In the genomic region with DNA sequence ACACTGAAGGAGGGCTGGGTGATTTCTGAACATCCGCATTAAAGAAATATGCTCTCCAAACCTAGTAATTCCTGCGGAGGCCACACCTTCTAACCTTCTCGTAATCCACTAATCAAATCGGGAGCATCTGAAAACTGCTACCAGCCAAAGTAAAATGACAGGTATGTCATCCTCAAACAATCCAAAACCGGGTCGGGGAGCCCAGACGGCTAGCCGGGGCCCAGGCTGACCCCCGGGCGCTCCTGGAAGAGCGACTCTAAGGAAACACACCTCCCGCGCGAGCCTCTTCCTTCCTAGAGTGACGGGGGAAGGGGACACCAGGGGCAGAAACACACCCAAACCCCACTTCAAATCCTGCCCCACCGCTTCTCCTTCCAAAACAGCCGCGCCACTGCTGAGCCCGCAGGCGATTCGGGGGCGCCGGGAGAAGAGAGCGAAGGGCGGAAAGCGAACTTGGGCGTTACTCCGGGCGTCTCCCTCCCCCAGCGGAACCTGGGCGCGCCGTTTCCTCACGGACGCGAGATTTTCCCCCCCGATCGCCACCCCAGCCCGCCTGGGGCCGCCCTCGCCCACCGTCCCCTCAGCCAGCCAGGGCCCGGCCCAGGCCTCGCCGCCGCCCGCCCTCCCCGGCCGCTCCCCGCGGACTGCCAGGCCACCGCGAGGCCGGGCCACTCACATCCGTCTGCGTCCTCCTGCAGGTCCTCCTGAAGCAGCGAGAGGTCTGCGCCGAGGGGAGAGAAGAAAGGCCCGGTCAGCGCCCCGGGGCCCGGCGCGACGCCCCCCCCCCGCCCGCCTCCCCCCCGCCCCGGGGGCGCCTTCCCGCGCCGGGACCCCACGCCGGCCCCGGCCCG, we compare ENCODE assay signal across 8 cellular contexts. TPM values are rescaled to one million over a fixed set of nuclear protein-coding genes. Genes with fewer than 3 reads are reported as not detected.
DNase-seq lines count a peak whose midpoint lies in the region; ATAC-seq, FAIRE-seq and TF ChIP-seq lines count a peak whose summit lies in the region.

No MANE protein-coding gene starts in this region.

- CTCF ChIA-PET in IMR-90 (lab: Yijun Ruan, JAX), result no interaction called here

- H4K20me1 ChIP-seq in IMR-90 (ENCODE audit: insufficient read depth, low read length) (peaks cover 43% of the 10 kb centered on the region), astrocyte (ENCODE audit: insufficient read depth, low read length) (peaks cover 41% of the 10 kb centered on the region)

- peak overlapping the region; percentile 78 for H3K9ac ChIP-seq in IMR-90 (ENCODE audit: low read depth, low read length)
- H3K9ac ChIP-seq in astrocyte (ENCODE audit: low read length), result peak overlapping the region; percentile 94
- H3K9ac ChIP-seq in rectal smooth muscle tissue (ENCODE audit: low read length), result peak overlapping the region; percentile 52

- TF ChIP-seq CTCF in IMR-90 (conservative IDR thresholded peaks at IDR 0.05; ENCODE audit: low read depth, low read length) (no peak), astrocyte (IDR thresholded peaks at IDR 0.05; ENCODE audit: insufficient read depth, low read depth, low read length) (no peak)

- H3K79me2 ChIP-seq in astrocyte (ENCODE audit: insufficient read depth, low read length), result peaks cover 63% of the 10 kb centered on the region

- H4K91ac ChIP-seq in IMR-90 (ENCODE audit: insufficient read depth, low read depth, low read length), result peak overlapping the region; percentile 68

- H3K4me1 ChIP-seq in IMR-90 (ENCODE audit: control insufficient read depth, insufficient read depth, low read length), result peaks cover 19% of the 10 kb centered on the region
- peaks cover 28% of the 10 kb centered on the region for H3K4me1 ChIP-seq in astrocyte (ENCODE audit: insufficient read depth, low read length)
- H3K4me1 ChIP-seq in rectal smooth muscle tissue (ENCODE audit: control insufficient read depth, insufficient read depth, low read length), result peaks cover 21% of the 10 kb centered on the region

- 0% methylated on average over 17 of the region's 78 CpGs; no CpG with 5 or more reads in 1 of the 2 experiments for WGBS in IMR-90 (ENCODE audit: extremely low coverage in 2 of 2, insufficient read length in 1 of 2), 2 experiments

- H3K27me3 ChIP-seq in IMR-90 (ENCODE audit: control insufficient read depth, insufficient read depth, low read length) (no peaks in the 10 kb centered on the region), astrocyte (ENCODE audit: insufficient read depth, low read length) (no peaks in the 10 kb centered on the region), rectal smooth muscle tissue (ENCODE audit: control insufficient read depth, insufficient read depth, low read length) (no peaks in the 10 kb centered on the region)

- DNase-seq in DMS79 treated with DMSO at 0.1 percent for 48 hours (lab: John Stamatoyannopoulos, UW) (peak; percentile 54), IMR-90 (peak; percentile 27), T-helper 1 cell (peak; percentile 15 to 36 (median 23)), astrocyte (ENCODE audit: low read depth) (no peak), hippocampal formation (lab: John Stamatoyannopoulos, UW) (peak; percentile 37 to 64), GOT3 (lab: John Stamatoyannopoulos, UW) (no peak)

- dilution Hi-C loops in IMR-90 (cut with HindIII; ENCODE audit: low sequenced_read_pairs, unreplicated experiment), result no loop called here

- H3K14ac ChIP-seq in IMR-90 (replicated peaks; ENCODE audit: low read depth, low read length), result peak overlapping the region; percentile 93

- H4K8ac ChIP-seq in IMR-90 (ENCODE audit: low read depth in 2 of 2, low read length in 2 of 2), result peak overlapping the region; percentile 64 to 80; a peak in 3 of 4 replicates

- in situ Hi-C loops in IMR-90 (cut with MboI; ENCODE audit: low sequenced_read_pairs), result no loop called here

- H3K27me3 Mint-ChIP-seq in astrocyte (ENCODE audit: low read depth, unreplicated experiment), result no peaks in the 10 kb centered on the region

- H3K4me3 Mint-ChIP-seq in astrocyte (ENCODE audit: unreplicated experiment), result peak overlapping the region; percentile 94

- H4K5ac ChIP-seq in IMR-90 (ENCODE audit: low read depth, low read length), result peak overlapping the region; percentile 9

- peak overlapping the region; percentile 81 for H3K4me3 ChIP-seq in IMR-90 (ENCODE audit: insufficient read depth, low read depth, low read length)
- H3K4me3 ChIP-seq in astrocyte (ENCODE audit: insufficient read depth, low read depth, low read length), result peak overlapping the region; percentile 74
- peak overlapping the region; percentile 82 for H3K4me3 ChIP-seq in rectal smooth muscle tissue (ENCODE audit: low read length)

- peak; percentile 37; the same call in 1 of the 2 replicates for TF ChIP-seq POLR2A in IMR-90 (IDR thresholded peaks at IDR 0.05; ENCODE audit: low read depth, low read length)

- H3K23ac ChIP-seq in IMR-90 (ENCODE audit: low read depth, low read length), result peak overlapping the region; percentile 75; the same call in 1 of the 2 replicates

- H3K9me3 ChIP-seq in IMR-90 (ENCODE audit: control insufficient read depth, insufficient read depth, low read length) (no peaks in the 10 kb centered on the region), astrocyte (ENCODE audit: insufficient read depth, low read depth, low read length) (no peaks in the 10 kb centered on the region)

- H2BK120ac ChIP-seq in IMR-90 (ENCODE audit: low read depth, low read length), result peak overlapping the region; percentile 59; the same call in 1 of the 2 replicates

- no peak for TF ChIP-seq RAD21 in IMR-90 (IDR thresholded peaks at IDR 0.05; ENCODE audit: low read length)

- H3K9me1 ChIP-seq in IMR-90 (ENCODE audit: insufficient read depth, low read length), result peaks cover 18% of the 10 kb centered on the region

- H3K27ac ChIP-seq in IMR-90 (ENCODE audit: insufficient read depth, low read length) (peak overlapping the region; percentile 70), astrocyte (ENCODE audit: low read depth, low read length) (peak overlapping the region; percentile 87), rectal smooth muscle tissue (ENCODE audit: low read depth, low read length) (peak overlapping the region; percentile 92)

- H2AFZ ChIP-seq in IMR-90 (replicated peaks; ENCODE audit: low read length, poor library complexity) (peak overlapping the region; percentile 82), astrocyte (ENCODE audit: low read depth, low read length) (peak overlapping the region; percentile 64)

- peaks cover 13 to 43% of the 10 kb centered on the region in 2 experiments; a peak in 3 of 4 replicates for H3K79me1 ChIP-seq in IMR-90 (ENCODE audit: low read depth in 1 of 2, low read length in 2 of 2)

- H3K4me2 ChIP-seq in IMR-90 (ENCODE audit: low read depth, low read length), result peak overlapping the region; percentile 92
- H3K4me2 ChIP-seq in astrocyte (ENCODE audit: low read length), result peak overlapping the region; percentile 86

- peaks cover 6% of the 10 kb centered on the region for H3K36me3 ChIP-seq in IMR-90 (ENCODE audit: control insufficient read depth, insufficient read depth, low read length)
- H3K36me3 ChIP-seq in astrocyte (ENCODE audit: insufficient read depth, low read length), result peaks cover 6% of the 10 kb centered on the region
- no peaks in the 10 kb centered on the region for H3K36me3 ChIP-seq in rectal smooth muscle tissue (ENCODE audit: control insufficient read depth, insufficient read depth, low read length)

- H3K36me3 Mint-ChIP-seq in astrocyte (ENCODE audit: low read depth, unreplicated experiment), result peaks cover 7% of the 10 kb centered on the region

- no peak for FAIRE-seq in astrocyte (lab: Jason Lieb, UNC)

- intact Hi-C loops in IMR-90 (cut with micrococcal nuclease), result loop anchor here (2.0 kb wide), 4 partner anchors 71 to 337 kb away; no protein-coding TSS in a partner anchor

- no peaks in the 10 kb centered on the region for H3K9me3 Mint-ChIP-seq in astrocyte (ENCODE audit: unreplicated experiment)

- peaks cover 38% of the 10 kb centered on the region for H3K4me1 Mint-ChIP-seq in astrocyte (ENCODE audit: low read depth, unreplicated experiment)

- peak overlapping the region; percentile 87 for H3K27ac Mint-ChIP-seq in astrocyte (ENCODE audit: unreplicated experiment)

- peak overlapping the region; percentile 55 for H2BK5ac ChIP-seq in IMR-90 (ENCODE audit: low read depth, low read length, poor library complexity, severe bottlenecking)

- H3K56ac ChIP-seq in IMR-90 (ENCODE audit: extremely low read depth, insufficient read depth, low read length), result peak overlapping the region; percentile 90

- H3K18ac ChIP-seq in IMR-90 (ENCODE audit: low read depth, low read length), result peak overlapping the region; percentile 48

- POLR2A ChIA-PET in IMR-90 (lab: Charles Lee; ENCODE audit: unreplicated experiment), result no interaction called here

- H2BK20ac ChIP-seq in IMR-90 (ENCODE audit: low read depth, low read length), result no peak overlapping the region

- BruUV-seq in IMR-90 (replicated peaks; lab: Mats Ljungman, UMichigan), result no TSS peak

- H2AK9ac ChIP-seq in IMR-90 (replicated peaks; ENCODE audit: low read depth, low read length, poor library complexity), result peak overlapping the region; percentile 96

- 0 out of 3 replicates have a peak overlapping the region, but pooled peaks have one; percentile 0 for H2BK15ac ChIP-seq in IMR-90 (ENCODE audit: low read depth, low read length)

- H2AK5ac ChIP-seq in IMR-90 (ENCODE audit: low read depth, low read length), result peak overlapping the region; percentile 79

- peak overlapping the region; percentile 70 for H3K4ac ChIP-seq in IMR-90 (ENCODE audit: low read depth, low read length)

- ATAC-seq in GM21515 (IDR thresholded peaks at IDR 0.05; ENCODE audit: unreplicated experiment) (peak; percentile 34), IMR-90 (ENCODE audit: low read depth) (peak; percentile 44)

TF ChIP-seq in IMR-90, 13 proteins besides CTCF, POLR2A, EP300 and RAD21:
- TF ChIP-seq MXI1 (IDR thresholded peaks at IDR 0.05; ENCODE audit: borderline replicate concordance, low read depth, low read length) (0 out of 2 replicates have a peak, but pooled peaks have one; percentile 5), CEBPB (IDR thresholded peaks at IDR 0.05; ENCODE audit: low read depth, low read length) (no peak)
- TF ChIP-seq, protein P1, sequence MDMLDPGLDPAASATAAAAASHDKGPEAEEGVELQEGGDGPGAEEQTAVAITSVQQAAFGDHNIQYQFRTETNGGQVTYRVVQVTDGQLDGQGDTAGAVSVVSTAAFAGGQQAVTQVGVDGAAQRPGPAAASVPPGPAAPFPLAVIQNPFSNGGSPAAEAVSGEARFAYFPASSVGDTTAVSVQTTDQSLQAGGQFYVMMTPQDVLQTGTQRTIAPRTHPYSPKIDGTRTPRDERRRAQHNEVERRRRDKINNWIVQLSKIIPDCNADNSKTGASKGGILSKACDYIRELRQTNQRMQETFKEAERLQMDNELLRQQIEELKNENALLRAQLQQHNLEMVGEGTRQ (IDR thresholded peaks at IDR 0.05; ENCODE audit: low read depth, low read length), result no peak

RNA-seq across cellular contexts. Expression of a gene that starts 0.6 kb away (rescaled TPM):
- total RNA-seq in IMR-90 (2012; rRNA removed) (123 and 131 TPM in 2 replicates), astrocyte (131 and 132 TPM in 2 replicates)
- polyA plus RNA-seq in IMR-90 (2012; rRNA removed), result 70.9 and 80.6 TPM in 2 replicates
- 40.7 and 121 TPM in 2 replicates for polyA plus RNA-seq in IMR-90 (2012; cell fraction: cytosol; rRNA removed)
- polyA plus RNA-seq in IMR-90 (2012; cell fraction: nucleus; rRNA removed; ENCODE audit: low replicate concordance), result 131 and 135 TPM in 2 replicates

Comparison
In these comparisons a context has a peak if more than half of its experiments do, and no peak if none do; other contexts are left out.
1. DNase-seq: peak in DMS79 treated with DMSO at 0.1 percent for 48 hours (single experiment), IMR-90 (single experiment), T-helper 1 cell (5 of 5) and hippocampal formation (2 of 2); none in astrocyte (single experiment) and GOT3 (single experiment).
2. Peak in every context shown above with its lines, with median percentiles within 50 percentile points of each other: H3K27ac ChIP-seq, H3K4me3 ChIP-seq and H3K9ac ChIP-seq.